ENCODE assay signal across 8 cellular contexts in the genomic region with DNA sequence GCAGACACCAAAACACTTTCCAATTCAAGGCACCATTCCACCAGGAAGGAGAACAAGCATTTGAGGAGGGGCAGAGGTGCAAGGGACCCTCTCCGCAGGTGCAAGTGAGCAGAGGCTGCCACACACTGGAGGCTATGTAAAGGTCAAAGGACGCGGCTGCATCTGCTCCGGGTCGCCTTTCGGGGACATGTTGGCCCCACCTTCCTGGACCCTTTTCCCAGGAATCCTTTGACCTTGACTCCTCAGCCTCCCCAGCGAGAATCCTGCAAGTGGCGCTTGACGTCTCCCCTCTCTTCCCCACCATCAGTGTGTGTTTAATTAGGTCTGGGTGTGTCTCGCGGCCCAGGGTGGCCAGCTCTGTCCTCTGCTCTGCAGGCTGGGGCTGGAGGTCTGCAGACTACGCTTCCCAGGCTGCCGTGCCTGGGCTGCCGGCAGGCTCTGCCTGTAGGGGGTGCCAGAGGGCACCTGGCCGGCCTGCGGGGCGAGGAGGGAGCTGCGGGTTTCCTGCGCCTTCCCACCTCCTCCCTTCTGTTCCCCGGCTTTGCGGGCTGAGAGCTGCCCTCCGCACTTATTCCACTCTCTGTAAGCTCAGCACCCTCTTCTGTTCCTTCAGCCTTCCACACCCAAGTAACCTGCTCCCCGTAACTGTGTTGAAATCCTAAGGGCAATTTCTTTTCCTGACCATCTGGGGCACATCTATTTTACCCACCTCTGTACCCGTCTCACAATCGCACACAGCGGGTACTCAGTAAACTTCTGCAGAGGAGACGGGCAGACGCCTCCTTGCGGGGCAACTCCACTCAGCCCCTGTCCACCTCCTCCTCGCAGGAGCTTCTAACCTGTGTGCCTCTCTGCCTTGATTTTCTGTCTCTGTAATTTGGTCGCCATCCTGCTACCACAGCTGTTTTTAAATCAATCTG.
A peak's percentile ranks its signal among the peaks of the same experiment; 100 is the strongest.
DNase-seq lines count a peak whose midpoint lies in the region; ATAC-seq, FAIRE-seq and TF ChIP-seq lines count a peak whose summit lies in the region.

No MANE protein-coding gene starts in this region.

- DNase-seq in D721Med (ENCODE audit: insufficient read length, low spot score) (peak; percentile 93), H7 (peak; percentile 98), NCI-H524 (lab: John Stamatoyannopoulos, UW) (peak; percentile 72 to 79), activated T-cell treated with anti-CD3 and anti-CD28 coated beads for 1 hour (ENCODE audit: low read depth) (peak; percentile 41), esophagus squamous epithelium (lab: John Stamatoyannopoulos, UW) (no peak), natural killer cell (peak; percentile 53), thyroid gland (peak; percentile 60 to 70), GOT3 (lab: John Stamatoyannopoulos, UW) (no peak)

- H3K27ac ChIP-seq in esophagus squamous epithelium (no peak overlapping the region), thyroid gland (no peak overlapping the region)

- H3K9me3 ChIP-seq in esophagus squamous epithelium, result no peaks in the 10 kb centered on the region
- no peaks in the 10 kb centered on the region for H3K9me3 ChIP-seq in thyroid gland

- H3K4me1 Mint-ChIP-seq in natural killer cell, result peaks cover 9 to 11% of the 10 kb centered on the region in 2 donors

- intact Hi-C loops in esophagus squamous epithelium (cut with DNase I), result no loop called here
- intact Hi-C loops in natural killer cell (cut with micrococcal nuclease), result no loop called here
- intact Hi-C loops in thyroid gland (cut with DNase I), result no loop called here

- peak; percentile 73 to 94 (median 82) for ATAC-seq in natural killer cell

- H3K9me3 Mint-ChIP-seq in natural killer cell, result no peaks in the 10 kb centered on the region

- TF ChIP-seq POLR2A in esophagus squamous epithelium (IDR thresholded peaks at IDR 0.05), result no peak
- no peak for TF ChIP-seq POLR2A in thyroid gland (IDR thresholded peaks at IDR 0.05)

- H3K4me3 Mint-ChIP-seq in natural killer cell, result peak overlapping the region; percentile 29

- H3K27me3 Mint-ChIP-seq in natural killer cell (ENCODE audit: low read depth in 2 of 2), result peaks cover 37 to 41% of the 10 kb centered on the region in 2 donors

- no peak overlapping the region for H3K27ac Mint-ChIP-seq in natural killer cell

- H3K36me3 ChIP-seq in H7 (replicated peaks; ENCODE audit: control insufficient read depth, insufficient read depth, low read length) (no peaks in the 10 kb centered on the region), esophagus squamous epithelium (no peaks in the 10 kb centered on the region), thyroid gland (no peaks in the 10 kb centered on the region)

- no peak for FAIRE-seq in D721Med (lab: Jason Lieb, UNC)

- H3K27me3 ChIP-seq in H7 (ENCODE audit: control insufficient read depth, insufficient read depth, low read length) (no peaks in the 10 kb centered on the region), esophagus squamous epithelium (peaks cover 0 to 55% (median 0%) of the 10 kb centered on the region in 4 donors), thyroid gland (no peaks in the 10 kb centered on the region)

- peak overlapping the region; percentile 25 for H3K4me3 ChIP-seq in H7 (ENCODE audit: insufficient read depth, low read depth, low read length)
- no peak overlapping the region for H3K4me3 ChIP-seq in esophagus squamous epithelium
- H3K4me3 ChIP-seq in thyroid gland (replicated peaks in 1 of 3), result no peak overlapping the region

- H3K4me1 ChIP-seq in esophagus squamous epithelium, result peaks cover 0 to 22% (median 0%) of the 10 kb centered on the region in 3 donors
- H3K4me1 ChIP-seq in thyroid gland, result no peaks in the 10 kb centered on the region

- WGBS in esophagus squamous epithelium, 2 donors, result 28 to 32% methylated on average over 25 to 27 of the region's 31 CpGs
- 30 to 35% methylated on average over 25 to 28 of the region's 31 CpGs for WGBS in thyroid gland, 2 donors

- no peaks in the 10 kb centered on the region for H3K36me3 Mint-ChIP-seq in natural killer cell

- TF ChIP-seq CTCF in D721Med (IDR thresholded peaks at IDR 0.05; ENCODE audit: insufficient read depth, missing control alignments) (peak; percentile 76), esophagus squamous epithelium (IDR thresholded peaks at IDR 0.05) (peak; percentile 19 to 70 (median 54)), natural killer cell (IDR thresholded peaks at IDR 0.05) (peak; percentile 78), thyroid gland (IDR thresholded peaks at IDR 0.05) (peak; percentile 46 to 89 (median 70))

Comparison
In these comparisons a context has a peak if more than half of its experiments do, and no peak if none do; other contexts are left out.
1. DNase-seq: peak in D721Med (single experiment), H7 (single experiment), NCI-H524 (2 of 2), activated T-cell treated with anti-CD3 and anti-CD28 coated beads for 1 hour (single experiment), natural killer cell (single experiment) and thyroid gland (2 of 2); none in esophagus squamous epithelium (single experiment) and GOT3 (single experiment).
2. Peak in every context shown above with its lines, with median percentiles within 50 percentile points of each other: CTCF ChIP-seq.